14 cellular contexts compared by ENCODE assay signal in the genomic region with DNA sequence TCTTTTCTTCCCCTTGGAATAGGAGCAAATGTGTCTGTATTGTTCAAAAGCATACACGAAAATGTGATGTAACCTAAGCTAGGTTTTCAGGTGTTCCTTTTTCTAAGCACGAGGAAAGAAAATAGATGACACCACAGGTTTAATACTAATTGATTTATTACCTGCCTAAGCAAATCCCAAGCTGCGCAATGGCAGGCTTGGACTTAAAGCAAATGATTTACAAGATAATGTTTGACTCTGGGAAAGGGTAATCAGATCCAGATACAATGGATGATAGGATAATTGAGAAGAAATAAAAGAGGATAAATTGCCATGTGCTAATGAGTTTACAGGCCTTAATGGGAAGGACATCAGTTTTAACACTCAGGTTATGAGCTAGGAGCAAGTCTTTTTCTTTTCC.
"Had no signal": no experiment of that assay in that cellular context is flagged by ENCODE, and none has a peak within 500 bp of the region (broad histone marks: within the 10 kb centered on the region; RNA-seq: fewer than 3 reads in every experiment).

No MANE protein-coding gene starts in this region.

- H3K4me1 ChIP-seq: testis had no signal

- DNase-seq: activated CD4-positive, alpha-beta T cell treated with anti-CD3 and anti-CD28 coated beads for 48 hours; activated CD8-positive, alpha-beta T cell treated with anti-CD3 and anti-CD28 coated beads for 36 hours; activated effector memory CD4-positive, alpha-beta T cell treated with Interleukin-2 at 50 U/mL for 16 hours; activated T-cell treated with anti-CD3 and anti-CD28 coated beads, Interleukin-2, amount 50 U/mL, for 4 hours; mammary epithelial cell; naive B cell; ovary; stimulated activated CD4-positive, alpha-beta T cell treated with anti-CD3 and anti-CD28 coated beads, Interleukin-12 subunit alpha, Interleukin-12 subunit beta, amount 100 ng/mL, for 4 hours; stimulated activated CD4-positive, alpha-beta T cell treated with anti-CD3 and anti-CD28 coated beads, Interleukin-2, amount 100 ng/mL, for 24 hours; stomach; testis; upper lobe of left lung had no signal

- H3K27ac ChIP-seq: cardiac muscle cell, esophagus muscularis mucosa, ovary, stomach, testis, upper lobe of left lung had no signal

- H3K27me3 ChIP-seq: cardiac muscle cell, esophagus muscularis mucosa, ovary, stomach, testis, upper lobe of left lung had no signal

- H3K9me3 ChIP-seq: esophagus muscularis mucosa, ovary, stomach, testis, upper lobe of left lung had no signal

- H3K36me3 ChIP-seq: cardiac muscle cell, esophagus muscularis mucosa, ovary, stomach, upper lobe of left lung had no signal

- H3K4me3 ChIP-seq: cardiac muscle cell, esophagus muscularis mucosa, ovary, stomach, testis, upper lobe of left lung had no signal
